In genomic region chr3:165712382-165712781, GRCh38 we compare ENCODE assay signal across 16 cellular contexts.
"Had no signal": no experiment of that assay in that cellular context is flagged by ENCODE, and none has a peak within 500 bp of the region (broad histone marks: within the 10 kb centered on the region; RNA-seq: fewer than 3 reads in every experiment).

No MANE protein-coding gene starts in this region.

- H3K4me3 ChIP-seq: SJCRH30 had no signal

- H3K4me1 ChIP-seq: SJCRH30 had no signal

- H3K36me3 ChIP-seq: SJCRH30 had no signal

- H3K9me3 ChIP-seq: SJCRH30 had no signal

- H3K27me3 ChIP-seq: SJCRH30 had no signal

- ATAC-seq: SK-N-SH treated with all-trans-retinoic acid at 6 μM for 48 hours had no signal

- DNase-seq: KBM-7, NCI-H1092, NCI-H1105 treated with DMSO at 0.1 percent for 48 hours, NCI-H1417 treated with DMSO at 0.1 percent for 48 hours, NCI-H1694 treated with DMSO at 0.1 percent for 48 hours, NCI-H1930, NCI-H2081, NCI-H2107, NCI-H2227 treated with DMSO at 0.1 percent for 48 hours, NCI-H524, NCI-H526 treated with DMSO at 0.1 percent for 48 hours, NCI-H748 treated with DMSO at 0.1 percent for 48 hours, RPMI8226, SHP77 treated with DMSO at 0.1 percent for 48 hours, SJCRH30 had no signal

- H3K27ac ChIP-seq: SJCRH30 had no signal
